Comparison of ENCODE assay signal across 8 cellular contexts in the genomic region with DNA sequence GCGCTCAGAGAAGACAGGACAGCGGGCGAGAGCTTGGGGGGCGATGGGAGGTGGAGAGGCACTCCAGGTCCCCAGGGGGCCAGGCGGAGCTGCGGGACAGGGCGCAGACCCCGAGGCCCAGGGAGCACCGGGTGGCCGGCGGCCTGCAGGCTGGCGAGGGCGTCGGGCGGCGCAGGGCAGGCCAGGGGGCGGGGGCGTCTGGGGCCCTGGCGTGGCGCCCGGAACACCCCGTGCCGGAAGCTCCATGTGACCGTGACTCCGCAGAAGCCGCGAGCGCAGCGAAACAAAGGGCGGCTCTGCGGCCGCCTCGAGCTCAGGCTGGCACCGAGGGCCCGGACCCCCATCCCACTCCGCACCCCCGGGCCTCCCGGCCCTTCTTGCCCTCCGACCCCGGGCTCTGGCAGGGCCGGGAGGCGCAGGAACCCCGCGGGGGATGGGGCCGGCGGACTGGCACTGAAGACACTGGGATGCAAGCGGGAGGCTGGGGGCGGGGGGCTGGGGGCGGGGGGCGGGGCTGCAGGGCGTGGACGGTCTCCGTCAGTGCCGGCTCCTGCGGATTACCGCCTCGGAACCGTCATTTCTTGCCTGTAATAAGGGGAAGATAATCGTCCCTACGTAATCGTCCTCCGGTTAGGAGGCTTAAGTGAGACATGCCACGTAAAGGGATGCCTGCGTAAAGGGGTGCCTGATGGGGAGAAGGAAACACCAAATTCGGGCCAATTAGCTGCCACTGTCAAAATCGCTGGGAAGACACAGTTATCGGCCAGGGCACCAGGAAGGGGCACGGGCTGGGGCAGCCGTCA. TPM values are rescaled to one million over a fixed set of nuclear protein-coding genes. Genes with fewer than 3 reads are reported as not detected.
A peak's percentile ranks its signal among the peaks of the same experiment; 100 is the strongest.
DNase-seq lines count a peak whose midpoint lies in the region; ATAC-seq and TF ChIP-seq lines count a peak whose summit lies in the region.

No MANE protein-coding gene starts in this region.

- peak; percentile 81 for ATAC-seq in GM19328 (IDR thresholded peaks at IDR 0.05; ENCODE audit: unreplicated experiment)
- ATAC-seq in HG03457 (IDR thresholded peaks at IDR 0.05; ENCODE audit: unreplicated experiment), result peak; percentile 65
- peak; percentile 85 to 86 for ATAC-seq in activated T-cell treated with anti-CD3 and anti-CD28 coated beads, Interleukin-2, amount 50 U/mL, for 72 hours (replicated peaks in 1 of 2)
- ATAC-seq in naive thymus-derived CD8-positive, alpha-beta T cell, result peak; percentile 88 to 92
- peak; percentile 84 to 87 for ATAC-seq in stimulated activated naive B cell treated with anti-CD40 and anti-IgM and Interleukin-4, amounts not matched to agents 10 μg/mL and 1 μg/mL and 100 μg/mL, for 72 hours (replicated peaks)

- H3K36me3 ChIP-seq in OCI-LY1 (ENCODE audit: insufficient read depth, low read length), result no peaks in the 10 kb centered on the region

- H3K4me1 ChIP-seq in OCI-LY1 (ENCODE audit: insufficient read depth, low read length, severe bottlenecking), result peaks cover 19% of the 10 kb centered on the region

- H3K27ac Mint-ChIP-seq in activated T-cell treated with anti-CD3 and anti-CD28 coated beads, Interleukin-2, amount 50 U/mL, for 72 hours, result peak overlapping the region; percentile 93
- peak overlapping the region; percentile 89 to 97 (median 95) for H3K27ac Mint-ChIP-seq in naive thymus-derived CD8-positive, alpha-beta T cell
- peak overlapping the region; percentile 97 for H3K27ac Mint-ChIP-seq in stimulated activated naive B cell treated with anti-CD40 and anti-IgM and Interleukin-4, amounts not matched to agents 10 μg/mL and 1 μg/mL and 100 μg/mL, for 72 hours

- H2AFZ ChIP-seq in OCI-LY1 (ENCODE audit: low read length), result 0 out of 2 replicates have a peak overlapping the region, but pooled peaks have one; percentile 15

- H3K27ac ChIP-seq in OCI-LY1 (ENCODE audit: low read depth, low read length, poor library complexity, severe bottlenecking), result no peak overlapping the region

- peak overlapping the region; percentile 73 for H3K9ac ChIP-seq in OCI-LY1 (ENCODE audit: low read length)

- no peak for TF ChIP-seq CTCF in OCI-LY1 (IDR thresholded peaks at IDR 0.05; ENCODE audit: low read length)

- peak overlapping the region; percentile 62 for H3K4me3 ChIP-seq in OCI-LY1 (ENCODE audit: low read depth, low read length, poor library complexity, severe bottlenecking)

- no peaks in the 10 kb centered on the region for H3K27me3 Mint-ChIP-seq in activated T-cell treated with anti-CD3 and anti-CD28 coated beads, Interleukin-2, amount 50 U/mL, for 72 hours (ENCODE audit: low read depth)
- no peaks in the 10 kb centered on the region for H3K27me3 Mint-ChIP-seq in naive thymus-derived CD8-positive, alpha-beta T cell
- no peaks in the 10 kb centered on the region for H3K27me3 Mint-ChIP-seq in stimulated activated naive B cell treated with anti-CD40 and anti-IgM and Interleukin-4, amounts not matched to agents 10 μg/mL and 1 μg/mL and 100 μg/mL, for 72 hours

- no peaks in the 10 kb centered on the region for H3K79me2 ChIP-seq in OCI-LY1 (ENCODE audit: insufficient read depth, low read length)

- peaks cover 33% of the 10 kb centered on the region for H3K4me1 Mint-ChIP-seq in activated T-cell treated with anti-CD3 and anti-CD28 coated beads, Interleukin-2, amount 50 U/mL, for 72 hours (ENCODE audit: low read depth)
- H3K4me1 Mint-ChIP-seq in naive thymus-derived CD8-positive, alpha-beta T cell, result peaks cover 13 to 43% (median 41%) of the 10 kb centered on the region in 4 donors
- H3K4me1 Mint-ChIP-seq in stimulated activated naive B cell treated with anti-CD40 and anti-IgM and Interleukin-4, amounts not matched to agents 10 μg/mL and 1 μg/mL and 100 μg/mL, for 72 hours, result peaks cover 28 to 46% of the 10 kb centered on the region in 2 donors

- H3K9me2 ChIP-seq in OCI-LY1 (ENCODE audit: low read depth, low read length), result no peaks in the 10 kb centered on the region

- H3K27me3 ChIP-seq in OCI-LY1 (ENCODE audit: insufficient read depth, low read length), result no peaks in the 10 kb centered on the region

- POLR2A ChIA-PET in naive thymus-derived CD8-positive, alpha-beta T cell (lab: Charles Lee), result interaction anchor here (0.6 to 11.5 kb wide), 14 partner anchors 9 to 174 kb away, joined by 3 to 119 read pairs (median 6); a partner anchor contains a TSS

- no peaks in the 10 kb centered on the region for H4K20me1 ChIP-seq in OCI-LY1 (ENCODE audit: insufficient read depth, low read length)

- peak overlapping the region; percentile 77 to 90 for H3K4me3 Mint-ChIP-seq in activated T-cell treated with anti-CD3 and anti-CD28 coated beads, Interleukin-2, amount 50 U/mL, for 72 hours
- H3K4me3 Mint-ChIP-seq in naive thymus-derived CD8-positive, alpha-beta T cell, result peak overlapping the region; percentile 78 to 98 (median 89)
- peak overlapping the region; percentile 84 to 89 for H3K4me3 Mint-ChIP-seq in stimulated activated naive B cell treated with anti-CD40 and anti-IgM and Interleukin-4, amounts not matched to agents 10 μg/mL and 1 μg/mL and 100 μg/mL, for 72 hours

- peak overlapping the region; percentile 96 for H3K4me2 ChIP-seq in OCI-LY1 (ENCODE audit: low read length)

- DNase-seq in CD1c-positive myeloid dendritic cell (ENCODE audit: extremely low spot score), result peak; percentile 96
- peak; percentile 87 to 89 for DNase-seq in activated T-cell treated with anti-CD3 and anti-CD28 coated beads, Interleukin-2, amount 50 U/mL, for 72 hours
- peak; percentile 88 for DNase-seq in fibroblast of gingiva (ENCODE audit: low read depth)
- peak; percentile 57 to 83 (median 72) for DNase-seq in naive thymus-derived CD8-positive, alpha-beta T cell
- peak; percentile 69 for DNase-seq in stimulated activated naive B cell treated with anti-CD40 and anti-IgM and Interleukin-4, amounts not matched to agents 10 μg/mL and 1 μg/mL and 100 μg/mL, for 72 hours

- H3K9me3 Mint-ChIP-seq in activated T-cell treated with anti-CD3 and anti-CD28 coated beads, Interleukin-2, amount 50 U/mL, for 72 hours, result no peaks in the 10 kb centered on the region
- no peaks in the 10 kb centered on the region for H3K9me3 Mint-ChIP-seq in naive thymus-derived CD8-positive, alpha-beta T cell
- no peaks in the 10 kb centered on the region for H3K9me3 Mint-ChIP-seq in stimulated activated naive B cell treated with anti-CD40 and anti-IgM and Interleukin-4, amounts not matched to agents 10 μg/mL and 1 μg/mL and 100 μg/mL, for 72 hours

- H3K9me3 ChIP-seq in OCI-LY1 (ENCODE audit: low read length), result no peaks in the 10 kb centered on the region

- no peaks in the 10 kb centered on the region for H3K36me3 Mint-ChIP-seq in activated T-cell treated with anti-CD3 and anti-CD28 coated beads, Interleukin-2, amount 50 U/mL, for 72 hours (ENCODE audit: insufficient read depth in 2 of 2)
- H3K36me3 Mint-ChIP-seq in naive thymus-derived CD8-positive, alpha-beta T cell, result no peaks in the 10 kb centered on the region
- H3K36me3 Mint-ChIP-seq in stimulated activated naive B cell treated with anti-CD40 and anti-IgM and Interleukin-4, amounts not matched to agents 10 μg/mL and 1 μg/mL and 100 μg/mL, for 72 hours, result no peaks in the 10 kb centered on the region

- no peaks in the 10 kb centered on the region for H3F3A ChIP-seq in OCI-LY1 (ENCODE audit: insufficient read depth, low read length)

RNA-seq across cellular contexts. Expression of a gene that starts 19.2 kb away (rescaled TPM):
- 1 to 10 TPM; 3.2 to 4.0 TPM for total RNA-seq in activated T-cell treated with anti-CD3 and anti-CD28 coated beads, Interleukin-2, amount 50 U/mL, for 72 hours
- total RNA-seq in naive thymus-derived CD8-positive, alpha-beta T cell, result 1 to 10 TPM; 1.3 to 2.2 TPM
- polyA plus RNA-seq in naive thymus-derived CD8-positive, alpha-beta T cell, result not detected

RNA-seq across cellular contexts. Expression of a gene that starts 27.5 kb away (rescaled TPM):
- 10 to 100 TPM; 58.4 to 83.6 TPM for total RNA-seq in activated T-cell treated with anti-CD3 and anti-CD28 coated beads, Interleukin-2, amount 50 U/mL, for 72 hours
- 1 to 10 TPM; 5.7 to 8.0 TPM for total RNA-seq in naive thymus-derived CD8-positive, alpha-beta T cell
- 10 to 100 TPM; 15.7 to 18.6 (median 16.8) TPM for polyA plus RNA-seq in naive thymus-derived CD8-positive, alpha-beta T cell

Comparison
In these comparisons a context has a peak if more than half of its experiments do, and no peak if none do; other contexts are left out.
1. RNA of a gene that starts 27.5 kb away (total RNA-seq): 58.4 to 83.6 TPM in activated T-cell treated with anti-CD3 and anti-CD28 coated beads, Interleukin-2, amount 50 U/mL, for 72 hours; 5.7 to 8.0 TPM in naive thymus-derived CD8-positive, alpha-beta T cell; every median in the first group is over 4 times any median in the second.
2. Peak in every context shown above with its lines, with median percentiles within 50 percentile points of each other: DNase-seq, ATAC-seq, H3K27ac Mint-ChIP-seq and H3K4me3 Mint-ChIP-seq.